ENCODE assay signal across 9 cellular contexts in genomic region chr11:12598330-12599256, GRCh38.
A peak's percentile ranks its signal among the peaks of the same experiment; 100 is the strongest.
DNase-seq lines count a peak whose midpoint lies in the region; ATAC-seq and TF ChIP-seq lines count a peak whose summit lies in the region.
"Had no signal": no experiment of that assay in that cellular context is flagged by ENCODE, and none has a peak within 500 bp of the region (broad histone marks: within the 10 kb centered on the region; RNA-seq: fewer than 3 reads in every experiment).

No MANE protein-coding gene starts in this region.

- no peaks in the 10 kb centered on the region for H3K36me3 ChIP-seq in osteoblast (ENCODE audit: insufficient read depth, low read length)

- H3K27ac ChIP-seq in osteoblast (ENCODE audit: low read depth, low read length), result no peak overlapping the region

- DNase-seq in NCI-H146 (lab: John Stamatoyannopoulos, UW), result peak; percentile 13
- no peak for DNase-seq in NCI-H146 treated with DMSO at 0.1 percent for 48 hours (lab: John Stamatoyannopoulos, UW; ENCODE audit: unreplicated experiment)
- DNase-seq in NCI-H446 (lab: John Stamatoyannopoulos, UW), result peak; percentile 28 to 74
- peak; percentile 27 for DNase-seq in dermis blood vessel endothelial cell
- DNase-seq in osteoblast (ENCODE audit: insufficient read length, low spot score, missing footprints), result no peak
- DNase-seq: kidney glomerular epithelial cell had no signal

- H3K36me3 Mint-ChIP-seq in activated T-helper 17 cell treated with anti-CD3 and anti-CD28 coated beads, Interleukin-2, amount 50 U/mL, for 72 hours (ENCODE audit: low read depth), result no peaks in the 10 kb centered on the region

- ATAC-seq in GM21526 (IDR thresholded peaks at IDR 0.05; ENCODE audit: low FRiP score, unreplicated experiment) (no peak), HG03025 (IDR thresholded peaks at IDR 0.05; ENCODE audit: low FRiP score, unreplicated experiment) (no peak)
- ATAC-seq in activated T-helper 17 cell treated with anti-CD3 and anti-CD28 coated beads, Interleukin-2, amount 50 U/mL, for 72 hours (replicated peaks), result no peak

- H3K4me1 ChIP-seq in osteoblast (ENCODE audit: insufficient read depth, low read length), result peaks cover 16% of the 10 kb centered on the region

- peak overlapping the region; percentile 29 for H3K4me2 ChIP-seq in osteoblast (ENCODE audit: insufficient read depth, low read length)

- no peak overlapping the region for H3K27ac Mint-ChIP-seq in activated T-helper 17 cell treated with anti-CD3 and anti-CD28 coated beads, Interleukin-2, amount 50 U/mL, for 72 hours

- H2AFZ ChIP-seq in osteoblast (ENCODE audit: low read length), result peak overlapping the region; percentile 51

- no peaks in the 10 kb centered on the region for H3K27me3 ChIP-seq in osteoblast (ENCODE audit: insufficient read depth, low read length)

- peaks cover 6% of the 10 kb centered on the region for H3K4me1 Mint-ChIP-seq in activated T-helper 17 cell treated with anti-CD3 and anti-CD28 coated beads, Interleukin-2, amount 50 U/mL, for 72 hours

- H3K27me3 Mint-ChIP-seq in activated T-helper 17 cell treated with anti-CD3 and anti-CD28 coated beads, Interleukin-2, amount 50 U/mL, for 72 hours, result peaks cover 8% of the 10 kb centered on the region

- no peaks in the 10 kb centered on the region for H3K9me3 ChIP-seq in osteoblast (ENCODE audit: low read depth, low read length)

- no peaks in the 10 kb centered on the region for H3K79me2 ChIP-seq in osteoblast (ENCODE audit: insufficient read depth, low read length)

- H3K9me3 Mint-ChIP-seq in activated T-helper 17 cell treated with anti-CD3 and anti-CD28 coated beads, Interleukin-2, amount 50 U/mL, for 72 hours, result no peaks in the 10 kb centered on the region

- no peak overlapping the region for H3K4me3 ChIP-seq in osteoblast (ENCODE audit: insufficient read depth, low read length)

- H4K20me1 ChIP-seq in osteoblast (ENCODE audit: insufficient read depth, low read length), result no peaks in the 10 kb centered on the region

- TF ChIP-seq CTCF in osteoblast (IDR thresholded peaks at IDR 0.05; ENCODE audit: extremely low read depth, low read depth, low read length), result no peak

- no peak overlapping the region for H3K4me3 Mint-ChIP-seq in activated T-helper 17 cell treated with anti-CD3 and anti-CD28 coated beads, Interleukin-2, amount 50 U/mL, for 72 hours

Comparison
In these comparisons a context has a peak if more than half of its experiments do, and no peak if none do; other contexts are left out.
1. DNase-seq: peak in NCI-H146 (single experiment), NCI-H446 (2 of 2) and dermis blood vessel endothelial cell (single experiment); none in NCI-H146 treated with DMSO at 0.1 percent for 48 hours (single experiment) and osteoblast (single experiment).